ENCODE assay signal across 1 cellular context in genomic region chr15:92655178-92655995, GRCh38.
TF ChIP-seq lines count a peak whose summit lies in the region.

FAM174B (minus strand) TSS chr15:92655775.

TF ChIP-seq in GM12878, 131 proteins besides CTCF, POLR2A, EP300 and RAD21 (continued from another document):
- TF ChIP-seq ZNF687 (IDR thresholded peaks at IDR 0.05) (peak; percentile 98), NFXL1 (IDR thresholded peaks at IDR 0.05; ENCODE audit: borderline replicate concordance) (0 out of 2 replicates have a peak, but pooled peaks have one; percentile 17), BACH1 (IDR thresholded peaks at IDR 0.05; ENCODE audit: borderline replicate concordance) (peak; percentile 52; the same call in 1 of the 2 replicates), TCF12 (IDR thresholded peaks at IDR 0.05; ENCODE audit: low read depth, low read length) (no peak), RUNX3 (IDR thresholded peaks at IDR 0.05; ENCODE audit: low read length) (peak; percentile 17; the same call in 1 of the 2 replicates), TCF3 (IDR thresholded peaks at IDR 0.05; ENCODE audit: borderline replicate concordance, insufficient read depth, low read depth, low read length) (0 out of 2 replicates have a peak, but pooled peaks have one; percentile 26), ZNF592 (IDR thresholded peaks at IDR 0.05) (peak; percentile 88), MAX (IDR thresholded peaks at IDR 0.05; ENCODE audit: low read depth, low read length) (peak; percentile 90), GATAD2B (conservative IDR thresholded peaks at IDR 0.05; ENCODE audit: low read depth) (peak; percentile 97; the same call in 1 of the 2 replicates), USF1 (IDR thresholded peaks at IDR 0.05; ENCODE audit: borderline replicate concordance, extremely low read length, insufficient read depth, low read depth, low read length) (peak; percentile 59), KLF5 (IDR thresholded peaks at IDR 0.05; ENCODE audit: partially characterized antibody) (peak; percentile 50), EED (IDR thresholded peaks at IDR 0.05; ENCODE audit: low read depth) (no peak), MYC (IDR thresholded peaks at IDR 0.05; ENCODE audit: insufficient read depth, insufficient read length, insufficient replicate concordance, low read length, severe bottlenecking) (peak; percentile 22), GABPA (IDR thresholded peaks at IDR 0.05; ENCODE audit: low read depth) (0 out of 2 replicates have a peak, but pooled peaks have one; percentile 16), DPF2 (IDR thresholded peaks at IDR 0.05) (peak; percentile 77), ZNF24 (IDR thresholded peaks at IDR 0.05) (peak; percentile 70; the same call in 1 of the 2 replicates), NKRF (conservative IDR thresholded peaks at IDR 0.05) (peak; percentile 67), NR2C1 (IDR thresholded peaks at IDR 0.05) (0 out of 2 replicates have a peak, but pooled peaks have one; percentile 15), ZBTB4 (CRISPR knock-in tag; IDR thresholded peaks at IDR 0.05) (0 out of 2 replicates have a peak, but pooled peaks have one; percentile 44), RELA (IDR thresholded peaks at IDR 0.05; ENCODE audit: borderline replicate concordance, partially characterized antibody) (peak; percentile 42), LARP7 (IDR thresholded peaks at IDR 0.05) (peak; percentile 76), BHLHE40 (IDR thresholded peaks at IDR 0.05; ENCODE audit: borderline replicate concordance in 1 of 2, low read depth in 2 of 2, low read length in 1 of 2) (peak in 1 of 2 experiments; percentile 62; a peak in 1 of 4 replicates), SMAD1 (IDR thresholded peaks at IDR 0.05; ENCODE audit: low read depth, partially characterized antibody) (no peak), CREB1 (IDR thresholded peaks at IDR 0.05; ENCODE audit: low read depth) (peak; percentile 25; the same call in 1 of the 2 replicates), EGR1 (IDR thresholded peaks at IDR 0.05; ENCODE audit: borderline replicate concordance in 1 of 2, low read depth in 2 of 2, low read length in 2 of 2) (peak in 1 of 2 experiments; percentile 48; a peak in 1 of 3 replicates), SMARCA5 (IDR thresholded peaks at IDR 0.05) (no peak), FOXM1 (IDR thresholded peaks at IDR 0.05; ENCODE audit: low read depth, low read length) (no peak), HDAC6 (IDR thresholded peaks at IDR 0.05; ENCODE audit: unreplicated experiment) (peak; percentile 92)
